Comparison of ENCODE assay signal across 24 cellular contexts in genomic region chrX:50798782-50799181, GRCh38. TPM values are rescaled to one million over a fixed set of nuclear protein-coding genes. Genes with fewer than 3 reads are reported as not detected.
DNase-seq lines count a peak whose midpoint lies in the region; ATAC-seq and TF ChIP-seq lines count a peak whose summit lies in the region.
"Had no signal": no experiment of that assay in that cellular context is flagged by ENCODE, and none has a peak within 500 bp of the region (broad histone marks: within the 10 kb centered on the region; RNA-seq: fewer than 3 reads in every experiment).

No MANE protein-coding gene starts in this region.

- no peak overlapping the region for H3K9ac ChIP-seq in mammary epithelial cell (ENCODE audit: insufficient read depth, low read length)
- H3K9ac ChIP-seq: BLaER1 had no signal

- peak; percentile 65 for ATAC-seq in left colon
- peak; percentile 64 for ATAC-seq in mucosa of descending colon
- ATAC-seq in Right ventricle myocardium inferior, result no peak
- no peak for ATAC-seq in GM19023 (IDR thresholded peaks at IDR 0.05; ENCODE audit: unreplicated experiment)
- ATAC-seq: sciatic nerve had no signal

- no peaks in the 10 kb centered on the region for H3K79me2 ChIP-seq in mammary epithelial cell (ENCODE audit: insufficient read depth, low read length)

- no peak overlapping the region for H3K27ac Mint-ChIP-seq in activated T-cell treated with anti-CD3 and anti-CD28 coated beads, Interleukin-2, amount 50 U/mL, for 24 hours

- no TSS peak for BruUV-seq in mammary epithelial cell (replicated peaks; lab: Mats Ljungman, UMichigan)

- TF ChIP-seq CTCF in mammary epithelial cell (conservative IDR thresholded peaks at IDR 0.05 in 1 of 2, IDR thresholded peaks at IDR 0.05 in 1 of 2; ENCODE audit: extremely low read depth in 1 of 2, insufficient read depth in 1 of 2, low read depth in 1 of 2, low read length in 2 of 2) (no peak), mucosa of descending colon (IDR thresholded peaks at IDR 0.05) (no peak), suprapubic skin (IDR thresholded peaks at IDR 0.05) (no peak)

- dilution Hi-C loops in mammary epithelial cell (cut with HindIII; ENCODE audit: low sequenced_read_pairs), result no loop called here

- CTCF ChIA-PET in mammary epithelial cell (lab: Charles Lee; ENCODE audit: low non-redundant PET), result no interaction called here

- H3K9me3 Mint-ChIP-seq in activated T-cell treated with anti-CD3 and anti-CD28 coated beads, Interleukin-2, amount 50 U/mL, for 24 hours, result no peaks in the 10 kb centered on the region
- H3K9me3 Mint-ChIP-seq: central memory CD8-positive, alpha-beta T cell had no signal

- H3K4me3 Mint-ChIP-seq in activated T-cell treated with anti-CD3 and anti-CD28 coated beads, Interleukin-2, amount 50 U/mL, for 24 hours, result no peak overlapping the region
- H3K4me3 Mint-ChIP-seq: central memory CD8-positive, alpha-beta T cell; neural crest cell had no signal

- H3K27ac ChIP-seq in mammary epithelial cell (ENCODE audit: insufficient read depth, low read depth, low read length) (peak overlapping the region; percentile 58), suprapubic skin (peak overlapping the region; percentile 14)
- H3K27ac ChIP-seq: BLaER1, tibial nerve had no signal

- no peaks in the 10 kb centered on the region for H3K4me1 Mint-ChIP-seq in activated T-cell treated with anti-CD3 and anti-CD28 coated beads, Interleukin-2, amount 50 U/mL, for 24 hours (ENCODE audit: low read depth)
- H3K4me1 Mint-ChIP-seq: central memory CD8-positive, alpha-beta T cell had no signal

- no peaks in the 10 kb centered on the region for H4K20me1 ChIP-seq in mammary epithelial cell (ENCODE audit: insufficient read depth, low read length)
- H4K20me1 ChIP-seq: BLaER1 had no signal

- H3K4me2 ChIP-seq in mammary epithelial cell (ENCODE audit: insufficient read depth, low read depth, low read length), result no peak overlapping the region
- H3K4me2 ChIP-seq: BLaER1 had no signal

- 68% methylated on average over 4 of the region's 4 CpGs for WGBS in mammary epithelial cell (ENCODE audit: low coverage, missing lambda C conversion rate)
- 63% methylated on average over 4 of the region's 4 CpGs for WGBS in suprapubic skin

- peaks cover 57% of the 10 kb centered on the region for H3K27me3 Mint-ChIP-seq in activated T-cell treated with anti-CD3 and anti-CD28 coated beads, Interleukin-2, amount 50 U/mL, for 24 hours

- H3K27me3 ChIP-seq in mammary epithelial cell (ENCODE audit: insufficient read depth, low read length) (no peaks in the 10 kb centered on the region), suprapubic skin (no peaks in the 10 kb centered on the region)
- H3K27me3 ChIP-seq: MG63 had no signal

- in situ Hi-C loops in mammary epithelial cell (cut with MboI; ENCODE audit: low sequenced_read_pairs in 2 of 2), result no loop called here

- intact Hi-C loops in mammary epithelial cell (cut with micrococcal nuclease) (loop anchor here (1.0 kb wide), 1 partner anchor 15 kb away; no protein-coding TSS in a partner anchor), left colon (cut with DNase I, micrococcal nuclease) (no loop called here), mucosa of descending colon (cut with DNase I, micrococcal nuclease) (no loop called here), Right ventricle myocardium inferior (cut with DNase I) (no loop called here)

- TF ChIP-seq EP300 in suprapubic skin (IDR thresholded peaks at IDR 0.05), result no peak

- no peaks in the 10 kb centered on the region for H3K36me3 ChIP-seq in mammary epithelial cell (ENCODE audit: insufficient read depth, low read length)
- no peaks in the 10 kb centered on the region for H3K36me3 ChIP-seq in mucosa of descending colon (ENCODE audit: low read depth)
- H3K36me3 ChIP-seq in suprapubic skin, result no peaks in the 10 kb centered on the region
- H3K36me3 ChIP-seq: BLaER1, MG63, tibial nerve had no signal

- no peak for TF ChIP-seq POLR2A in suprapubic skin (IDR thresholded peaks at IDR 0.05)

- H3K4me1 ChIP-seq in mammary epithelial cell (ENCODE audit: insufficient read depth, low read length), result peaks cover 16% of the 10 kb centered on the region
- H3K4me1 ChIP-seq in mucosa of descending colon (ENCODE audit: low read depth), result no peaks in the 10 kb centered on the region
- peaks cover 19% of the 10 kb centered on the region for H3K4me1 ChIP-seq in suprapubic skin
- H3K4me1 ChIP-seq: BLaER1, tibial nerve had no signal

- no peaks in the 10 kb centered on the region for H3K36me3 Mint-ChIP-seq in activated T-cell treated with anti-CD3 and anti-CD28 coated beads, Interleukin-2, amount 50 U/mL, for 24 hours (ENCODE audit: low read depth)

- no peaks in the 10 kb centered on the region for H3K9me3 ChIP-seq in mammary epithelial cell (replicated peaks; ENCODE audit: insufficient read depth, low read length)
- no peaks in the 10 kb centered on the region for H3K9me3 ChIP-seq in mucosa of descending colon
- no peaks in the 10 kb centered on the region for H3K9me3 ChIP-seq in suprapubic skin
- H3K9me3 ChIP-seq: BLaER1, MG63, tibial nerve had no signal

- H2AFZ ChIP-seq in mammary epithelial cell (ENCODE audit: low read depth, low read length), result peak overlapping the region; percentile 64

- DNase-seq in mammary epithelial cell, result no peak
- DNase-seq in left colon, result no peak
- DNase-seq in mucosa of descending colon, result no peak
- no peak for DNase-seq in suprapubic skin (ENCODE audit: low spot score in 2 of 2)
- DNase-seq in activated T-cell treated with anti-CD3 and anti-CD28 coated beads, Interleukin-2, amount 50 U/mL, for 24 hours, result no peak
- no peak for DNase-seq in Right ventricle myocardium inferior (ENCODE audit: missing footprints)
- DNase-seq: activated CD4-positive, alpha-beta T cell treated with anti-CD3 and anti-CD28 coated beads, Interleukin-2, amount 50 U/mL, for 4 hours; activated naive CD4-positive, alpha-beta T cell treated with Interleukin-2 at 50 U/mL for 16 hours; dermis blood vessel endothelial cell; hypothalamus; KG1; MG63; NCI-H2029; NCI-H524 treated with DMSO at 0.1 percent for 48 hours; OCI-M1; posterior cingulate gyrus; stimulated activated CD4-positive, alpha-beta T cell treated with anti-CD3 and anti-CD28 coated beads, Interleukin-4, amount 100 ng/mL, for 1 hour had no signal

- H3K4me3 ChIP-seq in mammary epithelial cell (replicated peaks in 1 of 3; ENCODE audit: insufficient read depth in 1 of 3, low read depth in 2 of 3, low read length in 3 of 3) (no peak overlapping the region), mucosa of descending colon (no peak overlapping the region), suprapubic skin (no peak overlapping the region)
- H3K4me3 ChIP-seq: BLaER1, MG63, tibial nerve had no signal

RNA-seq across cellular contexts. Expression of gene SHROOM4, which starts 15.2 kb away (rescaled TPM):
- 1 to 10 TPM; 2.8 to 7.0 TPM for total RNA-seq in mammary epithelial cell
- 1.7 TPM for polyA plus RNA-seq in mammary epithelial cell
- polyA minus RNA-seq in mammary epithelial cell, result 3.2 TPM
- 1 to 10 TPM; 3.2 to 3.8 TPM for total RNA-seq in left colon
- 1 to 10 TPM; 2.9 to 3.6 (median 3.2) TPM for total RNA-seq in mucosa of descending colon
- 1 to 10 TPM; 2.3 to 10.0 (median 4.4) TPM for total RNA-seq in suprapubic skin
- total RNA-seq in Right ventricle myocardium inferior, result 10.8 TPM
- total RNA-seq: T-helper 1 cell treated with Interleukin-12 subunit alpha and Interleukin-12 subunit beta and Interleukin-4 antibody, amounts not matched to agents 30 ng/mL and 1 ng/mL, for 36 hours had no signal

Comparison
In these comparisons a context has a peak if more than half of its experiments do, and no peak if none do; other contexts are left out.
1. ATAC-seq: peak in left colon (single experiment) and mucosa of descending colon (single experiment); none in Right ventricle myocardium inferior (single experiment) and GM19023 (single experiment).